In the genomic region with DNA sequence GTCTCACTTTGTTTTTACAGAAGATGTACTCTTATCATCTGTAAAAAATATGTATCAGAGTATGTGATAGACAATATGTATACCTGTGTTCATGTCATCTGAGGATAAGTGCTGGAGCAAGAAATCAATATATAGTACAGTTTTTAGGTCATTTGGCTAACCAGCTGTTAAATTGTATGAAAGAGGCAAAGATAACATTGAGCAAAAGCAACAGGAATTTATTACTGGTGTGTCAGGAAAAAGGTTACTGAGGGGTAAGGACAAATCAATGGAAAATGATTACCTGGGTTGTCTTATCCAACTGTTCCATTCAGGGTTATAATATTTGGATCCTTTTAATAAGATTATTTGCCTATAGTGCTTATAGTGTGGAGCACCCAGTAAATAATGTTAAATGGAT, we compare ENCODE assay signal across 2 cellular contexts.
A peak's percentile ranks its signal among the peaks of the same experiment; 100 is the strongest.
TF ChIP-seq lines count a peak whose summit lies in the region.

No MANE protein-coding gene starts in this region.

TF ChIP-seq in liver, 16 proteins besides CTCF, POLR2A, EP300 and RAD21:
- TF ChIP-seq SP1 (IDR thresholded peaks at IDR 0.05) = peak; percentile 27
- peak; percentile 10 to 15 for TF ChIP-seq HNF4A (conservative IDR thresholded peaks at IDR 0.05)
- TF ChIP-seq FOXA1 (IDR thresholded peaks at IDR 0.05) = no peak
- TF ChIP-seq RXRA (IDR thresholded peaks at IDR 0.05) = peak; percentile 55 to 65

TF ChIP-seq in HepG2, 621 proteins besides CTCF, POLR2A, EP300 and RAD21:
- TF ChIP-seq HNRNPH1 (optimal IDR thresholded peaks at IDR 0.05; ENCODE audit: low read depth, low read length) (no peak), KLF11 (CRISPR knock-in tag; IDR thresholded peaks at IDR 0.05) (no peak), BORCS8-MEF2B (CRISPR knock-in tag; IDR thresholded peaks at IDR 0.05) (no peak), KDM4B (CRISPR knock-in tag; IDR thresholded peaks at IDR 0.05) (no peak), MLXIP (CRISPR knock-in tag; IDR thresholded peaks at IDR 0.05; ENCODE audit: borderline replicate concordance) (no peak), SP140L (CRISPR knock-in tag; IDR thresholded peaks at IDR 0.05; ENCODE audit: borderline replicate concordance) (no peak), HOXD1 (CRISPR knock-in tag; IDR thresholded peaks at IDR 0.05) (no peak), ZNF446 (CRISPR knock-in tag; IDR thresholded peaks at IDR 0.05) (no peak)
- TF ChIP-seq, protein P1, sequence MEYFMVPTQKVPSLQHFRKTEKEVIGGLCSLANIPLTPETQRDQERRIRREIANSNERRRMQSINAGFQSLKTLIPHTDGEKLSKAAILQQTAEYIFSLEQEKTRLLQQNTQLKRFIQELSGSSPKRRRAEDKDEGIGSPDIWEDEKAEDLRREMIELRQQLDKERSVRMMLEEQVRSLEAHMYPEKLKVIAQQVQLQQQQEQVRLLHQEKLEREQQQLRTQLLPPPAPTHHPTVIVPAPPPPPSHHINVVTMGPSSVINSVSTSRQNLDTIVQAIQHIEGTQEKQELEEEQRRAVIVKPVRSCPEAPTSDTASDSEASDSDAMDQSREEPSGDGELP (IDR thresholded peaks at IDR 0.05; ENCODE audit: borderline replicate concordance, low read depth) = no peak
- TF ChIP-seq, protein P2, sequence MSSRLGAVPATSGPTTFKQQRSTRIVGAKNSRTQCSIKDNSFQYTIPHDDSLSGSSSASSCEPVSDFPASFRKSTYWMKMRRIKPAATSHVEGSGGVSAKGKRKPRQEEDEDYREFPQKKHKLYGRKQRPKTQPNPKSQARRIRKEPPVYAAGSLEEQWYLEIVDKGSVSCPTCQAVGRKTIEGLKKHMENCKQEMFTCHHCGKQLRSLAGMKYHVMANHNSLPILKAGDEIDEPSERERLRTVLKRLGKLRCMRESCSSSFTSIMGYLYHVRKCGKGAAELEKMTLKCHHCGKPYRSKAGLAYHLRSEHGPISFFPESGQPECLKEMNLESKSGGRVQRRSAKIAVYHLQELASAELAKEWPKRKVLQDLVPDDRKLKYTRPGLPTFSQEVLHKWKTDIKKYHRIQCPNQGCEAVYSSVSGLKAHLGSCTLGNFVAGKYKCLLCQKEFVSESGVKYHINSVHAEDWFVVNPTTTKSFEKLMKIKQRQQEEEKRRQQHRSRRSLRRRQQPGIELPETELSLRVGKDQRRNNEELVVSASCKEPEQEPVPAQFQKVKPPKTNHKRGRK (CRISPR knock-in tag; IDR thresholded peaks at IDR 0.05) = no peak
